1 cellular context compared by ENCODE assay signal in genomic region chr5:80127037-80127642, GRCh38.
TF ChIP-seq lines count a peak whose summit lies in the region.

No MANE protein-coding gene starts in this region.

TF ChIP-seq in GM12878, 131 proteins besides CTCF, POLR2A, EP300 and RAD21 (continued from another document):
- TF ChIP-seq RUNX3 (IDR thresholded peaks at IDR 0.05; ENCODE audit: low read length) (peak; percentile 96), IKZF1 (conservative IDR thresholded peaks at IDR 0.05) (peak; percentile 69), USF2 (IDR thresholded peaks at IDR 0.05; ENCODE audit: borderline replicate concordance, low read depth, low read length) (peak; percentile 32; the same call in 1 of the 2 replicates), RAD51 (IDR thresholded peaks at IDR 0.05) (peak; percentile 66; the same call in 1 of the 2 replicates), IKZF2 (IDR thresholded peaks at IDR 0.05) (peak; percentile 78 to 87), CBX5 (IDR thresholded peaks at IDR 0.05; ENCODE audit: low read depth) (0 out of 2 replicates have a peak, but pooled peaks have one; percentile 39), STAT1 (conservative IDR thresholded peaks at IDR 0.05) (no peak), NR2F1 (conservative IDR thresholded peaks at IDR 0.05) (peak; percentile 65), MYC (IDR thresholded peaks at IDR 0.05; ENCODE audit: insufficient read depth, insufficient read length, insufficient replicate concordance, low read length, severe bottlenecking) (no peak), FOXM1 (IDR thresholded peaks at IDR 0.05; ENCODE audit: low read depth, low read length) (peak; percentile 30; the same call in 1 of the 2 replicates), YBX1 (IDR thresholded peaks at IDR 0.05) (no peak), JUND (IDR thresholded peaks at IDR 0.05; ENCODE audit: low read depth, low read length) (no peak), CBFB (IDR thresholded peaks at IDR 0.05; ENCODE audit: low read depth) (peak; percentile 75), ZNF217 (IDR thresholded peaks at IDR 0.05) (peak; percentile 94), ZNF687 (IDR thresholded peaks at IDR 0.05) (no peak; the same call in 1 of the 2 replicates), GABPA (IDR thresholded peaks at IDR 0.05; ENCODE audit: low read depth) (no peak), MTA2 (IDR thresholded peaks at IDR 0.05; ENCODE audit: low read depth) (peak; percentile 77; the same call in 1 of the 2 replicates), POU2F2 (IDR thresholded peaks at IDR 0.05; ENCODE audit: borderline replicate concordance, low read depth, low read length) (peak; percentile 32; the same call in 1 of the 3 replicates)
- TF ChIP-seq, protein P1, sequence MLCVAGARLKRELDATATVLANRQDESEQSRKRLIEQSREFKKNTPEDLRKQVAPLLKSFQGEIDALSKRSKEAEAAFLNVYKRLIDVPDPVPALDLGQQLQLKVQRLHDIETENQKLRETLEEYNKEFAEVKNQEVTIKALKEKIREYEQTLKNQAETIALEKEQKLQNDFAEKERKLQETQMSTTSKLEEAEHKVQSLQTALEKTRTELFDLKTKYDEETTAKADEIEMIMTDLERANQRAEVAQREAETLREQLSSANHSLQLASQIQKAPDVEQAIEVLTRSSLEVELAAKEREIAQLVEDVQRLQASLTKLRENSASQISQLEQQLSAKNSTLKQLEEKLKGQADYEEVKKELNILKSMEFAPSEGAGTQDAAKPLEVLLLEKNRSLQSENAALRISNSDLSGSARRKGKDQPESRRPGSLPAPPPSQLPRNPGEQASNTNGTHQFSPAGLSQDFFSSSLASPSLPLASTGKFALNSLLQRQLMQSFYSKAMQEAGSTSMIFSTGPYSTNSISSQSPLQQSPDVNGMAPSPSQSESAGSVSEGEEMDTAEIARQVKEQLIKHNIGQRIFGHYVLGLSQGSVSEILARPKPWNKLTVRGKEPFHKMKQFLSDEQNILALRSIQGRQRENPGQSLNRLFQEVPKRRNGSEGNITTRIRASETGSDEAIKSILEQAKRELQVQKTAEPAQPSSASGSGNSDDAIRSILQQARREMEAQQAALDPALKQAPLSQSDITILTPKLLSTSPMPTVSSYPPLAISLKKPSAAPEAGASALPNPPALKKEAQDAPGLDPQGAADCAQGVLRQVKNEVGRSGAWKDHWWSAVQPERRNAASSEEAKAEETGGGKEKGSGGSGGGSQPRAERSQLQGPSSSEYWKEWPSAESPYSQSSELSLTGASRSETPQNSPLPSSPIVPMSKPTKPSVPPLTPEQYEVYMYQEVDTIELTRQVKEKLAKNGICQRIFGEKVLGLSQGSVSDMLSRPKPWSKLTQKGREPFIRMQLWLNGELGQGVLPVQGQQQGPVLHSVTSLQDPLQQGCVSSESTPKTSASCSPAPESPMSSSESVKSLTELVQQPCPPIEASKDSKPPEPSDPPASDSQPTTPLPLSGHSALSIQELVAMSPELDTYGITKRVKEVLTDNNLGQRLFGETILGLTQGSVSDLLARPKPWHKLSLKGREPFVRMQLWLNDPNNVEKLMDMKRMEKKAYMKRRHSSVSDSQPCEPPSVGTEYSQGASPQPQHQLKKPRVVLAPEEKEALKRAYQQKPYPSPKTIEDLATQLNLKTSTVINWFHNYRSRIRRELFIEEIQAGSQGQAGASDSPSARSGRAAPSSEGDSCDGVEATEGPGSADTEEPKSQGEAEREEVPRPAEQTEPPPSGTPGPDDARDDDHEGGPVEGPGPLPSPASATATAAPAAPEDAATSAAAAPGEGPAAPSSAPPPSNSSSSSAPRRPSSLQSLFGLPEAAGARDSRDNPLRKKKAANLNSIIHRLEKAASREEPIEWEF (IDR thresholded peaks at IDR 0.05; ENCODE audit: insufficient replicate concordance, low read depth, low read length): no peak
TF ChIP-seq in GM12878: peak in this region for 33.
